ENCODE assay signal across 8 cellular contexts in genomic region chr10:103553743-103554487, GRCh38.
A peak's percentile ranks its signal among the peaks of the same experiment; 100 is the strongest.
DNase-seq lines count a peak whose midpoint lies in the region; TF ChIP-seq lines count a peak whose summit lies in the region.

No MANE protein-coding gene starts in this region.

- peak overlapping the region; percentile 78 for H2AK5ac ChIP-seq in neuronal stem cell (ENCODE audit: low read depth, low read length)

- DNase-seq in activated T-cell treated with anti-CD3 and anti-CD28 coated beads for 24 hours (ENCODE audit: low read depth) (peak; percentile 28), neuronal stem cell (ENCODE audit: low spot score) (no peak), A172 (ENCODE audit: low spot score) (no peak), NCI-H1930 (lab: John Stamatoyannopoulos, UW) (no peak), left ventricle myocardium inferior (no peak)
- DNase-seq in activated T-cell treated with anti-CD3 and anti-CD28 coated beads, Interleukin-2, amount 50 U/mL, for 1 hour = no peak

- peaks cover 0 to 55% (median 8%) of the 10 kb centered on the region in 3 experiments for H3K27me3 ChIP-seq in neuronal stem cell (ENCODE audit: control insufficient read depth in 3 of 3, insufficient read depth in 3 of 3, low read depth in 1 of 3, low read length in 3 of 3)
- H3K27me3 ChIP-seq in left ventricle myocardium inferior (ENCODE audit: low read depth) = peaks cover 23% of the 10 kb centered on the region

- H3K36me3 Mint-ChIP-seq in activated naive CD8-positive, alpha-beta T cell = no peaks in the 10 kb centered on the region

- H2AFZ ChIP-seq in neuronal stem cell (ENCODE audit: low read length) = no peak overlapping the region

- H2BK12ac ChIP-seq in neuronal stem cell (ENCODE audit: low read length) = no peak overlapping the region

- no peak overlapping the region for H3K27ac ChIP-seq in neuronal stem cell (replicated peaks; ENCODE audit: low read length)
- peak overlapping the region; percentile 54 for H3K27ac ChIP-seq in temporal lobe (ENCODE audit: low read depth, low read length)
- H3K27ac ChIP-seq in left ventricle myocardium inferior (replicated peaks) = no peak overlapping the region

- H3K4ac ChIP-seq in neuronal stem cell (ENCODE audit: low read length) = no peak overlapping the region

- H3K36me3 ChIP-seq in neuronal stem cell (replicated peaks in 1 of 2; ENCODE audit: control insufficient read depth in 2 of 2, insufficient read depth in 2 of 2, low read length in 2 of 2) (no peaks in the 10 kb centered on the region), left ventricle myocardium inferior (no peaks in the 10 kb centered on the region)

- no peak overlapping the region for H2BK5ac ChIP-seq in neuronal stem cell (ENCODE audit: low read length)

- TF ChIP-seq CTCF in left ventricle myocardium inferior (IDR thresholded peaks at IDR 0.05; ENCODE audit: borderline replicate concordance) = no peak

- no peak overlapping the region for H3K9ac ChIP-seq in neuronal stem cell (ENCODE audit: low read depth, low read length, poor library complexity)

- H3K4me3 ChIP-seq in neuronal stem cell (ENCODE audit: low read length in 2 of 2) (no peak overlapping the region), left ventricle myocardium inferior (no peak overlapping the region)

- H3K4me3 Mint-ChIP-seq in activated naive CD8-positive, alpha-beta T cell = peak overlapping the region; percentile 79

- H3K18ac ChIP-seq in neuronal stem cell (ENCODE audit: low read length) = peak overlapping the region; percentile 25

- no CpG with 5 or more reads among the region's 8 CpGs for WGBS in neuronal stem cell (ENCODE audit: extremely low coverage in 2 of 2, insufficient read length in 2 of 2, insufficient replicate concordance in 1 of 2), 2 donors

- peaks cover 3% of the 10 kb centered on the region for H3K27me3 Mint-ChIP-seq in activated naive CD8-positive, alpha-beta T cell

- peaks cover 10 to 11% of the 10 kb centered on the region in 2 donors for H3K4me1 ChIP-seq in neuronal stem cell (ENCODE audit: control insufficient read depth in 2 of 2, insufficient read depth in 1 of 2, low read depth in 1 of 2, low read length in 2 of 2)
- peaks cover 11% of the 10 kb centered on the region for H3K4me1 ChIP-seq in left ventricle myocardium inferior

- no peaks in the 10 kb centered on the region for H3K9me3 Mint-ChIP-seq in activated naive CD8-positive, alpha-beta T cell (ENCODE audit: low read depth)

- peak overlapping the region; percentile 39 for H2BK15ac ChIP-seq in neuronal stem cell (ENCODE audit: low read length)

- no peaks in the 10 kb centered on the region for H3K79me1 ChIP-seq in neuronal stem cell (ENCODE audit: low read depth, low read length)

- intact Hi-C loops in left ventricle myocardium inferior (cut with micrococcal nuclease) = no loop called here

- H3K9me3 ChIP-seq in neuronal stem cell (replicated peaks in 1 of 2; ENCODE audit: control insufficient read depth in 2 of 2, insufficient read depth in 1 of 2, low read depth in 1 of 2, low read length in 2 of 2) = no peaks in the 10 kb centered on the region
- no peaks in the 10 kb centered on the region for H3K9me3 ChIP-seq in left ventricle myocardium inferior (replicated peaks)

- H3K27ac Mint-ChIP-seq in activated naive CD8-positive, alpha-beta T cell = no peak overlapping the region

- peaks cover 17% of the 10 kb centered on the region for H3K4me1 Mint-ChIP-seq in activated naive CD8-positive, alpha-beta T cell (ENCODE audit: low read depth)

- no peak overlapping the region for H3K4me2 ChIP-seq in neuronal stem cell (ENCODE audit: insufficient read depth, low read length, poor library complexity, severe bottlenecking)

- no peak overlapping the region for H4K8ac ChIP-seq in neuronal stem cell (ENCODE audit: low read depth, low read length)

- no peak overlapping the region for H2BK120ac ChIP-seq in neuronal stem cell (ENCODE audit: low read depth, low read length)

- H3K14ac ChIP-seq in neuronal stem cell (ENCODE audit: low read length) = no peak overlapping the region

- no peak overlapping the region for H3K23ac ChIP-seq in neuronal stem cell (ENCODE audit: low read depth, low read length, poor library complexity)

- no peak overlapping the region for H4K91ac ChIP-seq in neuronal stem cell (ENCODE audit: low read depth, low read length, poor library complexity)
